Comparison of ENCODE assay signal across 18 cellular contexts in genomic region chr20:13567663-13568062, GRCh38.
DNase-seq lines count a peak whose midpoint lies in the region; ATAC-seq and TF ChIP-seq lines count a peak whose summit lies in the region.
"Had no signal": no experiment of that assay in that cellular context is flagged by ENCODE, and none has a peak within 500 bp of the region (broad histone marks: within the 10 kb centered on the region; RNA-seq: fewer than 3 reads in every experiment).

No MANE protein-coding gene starts in this region.

- H3K27me3 Mint-ChIP-seq in endothelial cell (ENCODE audit: unreplicated experiment) = no peaks in the 10 kb centered on the region
- H3K27me3 Mint-ChIP-seq: B cell; CD8-positive, alpha-beta memory T cell had no signal

- H3K9me3 ChIP-seq in left ventricle myocardium inferior (replicated peaks) (peaks cover 4% of the 10 kb centered on the region), upper lobe of right lung (no peaks in the 10 kb centered on the region)
- H3K9me3 ChIP-seq: SK-N-SH had no signal

- no peak overlapping the region for H3K4me3 ChIP-seq in left ventricle myocardium inferior
- no peak overlapping the region for H3K4me3 ChIP-seq in upper lobe of right lung

- no peak overlapping the region for H3K4me3 Mint-ChIP-seq in endothelial cell (ENCODE audit: unreplicated experiment)
- H3K4me3 Mint-ChIP-seq: B cell; CD8-positive, alpha-beta memory T cell had no signal

- no peak for TF ChIP-seq CTCF in left ventricle myocardium inferior (IDR thresholded peaks at IDR 0.05; ENCODE audit: borderline replicate concordance)
- no peak for TF ChIP-seq CTCF in endothelial cell (IDR thresholded peaks at IDR 0.05; ENCODE audit: unreplicated experiment)
- no peak for TF ChIP-seq CTCF in upper lobe of right lung (IDR thresholded peaks at IDR 0.05)

- H3K4me1 Mint-ChIP-seq in endothelial cell (ENCODE audit: unreplicated experiment) = peaks cover 3% of the 10 kb centered on the region
- H3K4me1 Mint-ChIP-seq: B cell; CD8-positive, alpha-beta memory T cell had no signal

- ATAC-seq in left ventricle myocardium superior (peak; percentile 62), GM21360 (IDR thresholded peaks at IDR 0.05; ENCODE audit: unreplicated experiment) (no peak), upper lobe of right lung (no peak)
- no peak for ATAC-seq in activated naive CD4-positive, alpha-beta T cell treated with anti-CD3 and anti-CD28 coated beads, Interleukin-2, amount 50 U/mL, for 72 hours
- ATAC-seq: PC-3 had no signal

- peak overlapping the region; percentile 11 for H3K27ac Mint-ChIP-seq in endothelial cell (ENCODE audit: unreplicated experiment)
- H3K27ac Mint-ChIP-seq in activated naive CD4-positive, alpha-beta T cell treated with anti-CD3 and anti-CD28 coated beads, Interleukin-2, amount 50 U/mL, for 72 hours = no peak overlapping the region
- H3K27ac Mint-ChIP-seq: B cell had no signal

- intact Hi-C loops in left ventricle myocardium superior (cut with micrococcal nuclease) (no loop called here), left ventricle myocardium inferior (cut with micrococcal nuclease) (no loop called here), upper lobe of right lung (cut with DNase I) (no loop called here)

- no peak overlapping the region for H3K27ac ChIP-seq in left ventricle myocardium inferior (replicated peaks)
- H3K27ac ChIP-seq in upper lobe of right lung = no peak overlapping the region

- H3K36me3 ChIP-seq in left ventricle myocardium inferior = peaks cover 9% of the 10 kb centered on the region
- peaks cover 4% of the 10 kb centered on the region for H3K36me3 ChIP-seq in upper lobe of right lung

- H3K27me3 ChIP-seq in left ventricle myocardium inferior (ENCODE audit: low read depth) (no peaks in the 10 kb centered on the region), upper lobe of right lung (no peaks in the 10 kb centered on the region)

- no peak for DNase-seq in left ventricle myocardium superior
- DNase-seq in left ventricle myocardium inferior = no peak
- peak; percentile 59 for DNase-seq in NCI-H69 (lab: John Stamatoyannopoulos, UW)
- peak; percentile 11 for DNase-seq in endothelial cell (ENCODE audit: low spot score)
- DNase-seq in NCI-H2227 (lab: John Stamatoyannopoulos, UW; ENCODE audit: unreplicated experiment) = no peak
- DNase-seq in activated naive CD4-positive, alpha-beta T cell treated with anti-CD3 and anti-CD28 coated beads, Interleukin-2, amount 50 U/mL, for 72 hours (ENCODE audit: low spot score in 2 of 2) = no peak
- no peak for DNase-seq in upper lobe of right lung
- DNase-seq: ACHN; CD8-positive, alpha-beta memory T cell; EL; MM.1S; NCI-H1417 treated with DMSO at 0.1 percent for 48 hours; NCI-H2029; NCI-H226; PC-3; SK-N-SH had no signal

- H3K9me3 Mint-ChIP-seq in endothelial cell (ENCODE audit: unreplicated experiment) = no peaks in the 10 kb centered on the region
- H3K9me3 Mint-ChIP-seq in activated naive CD4-positive, alpha-beta T cell treated with anti-CD3 and anti-CD28 coated beads, Interleukin-2, amount 50 U/mL, for 72 hours = peaks cover 0 to 9% of the 10 kb centered on the region in 2 donors

- peaks cover 3% of the 10 kb centered on the region for H3K4me1 ChIP-seq in left ventricle myocardium inferior
- no peaks in the 10 kb centered on the region for H3K4me1 ChIP-seq in upper lobe of right lung

- no peaks in the 10 kb centered on the region for H3K36me3 Mint-ChIP-seq in endothelial cell (ENCODE audit: low read depth, unreplicated experiment)
- H3K36me3 Mint-ChIP-seq in activated naive CD4-positive, alpha-beta T cell treated with anti-CD3 and anti-CD28 coated beads, Interleukin-2, amount 50 U/mL, for 72 hours = peaks cover 18 to 29% of the 10 kb centered on the region in 2 donors

Comparison
In these comparisons a context has a peak if more than half of its experiments do, and no peak if none do; other contexts are left out.
1. DNase-seq: peak in NCI-H69 (single experiment) and endothelial cell (single experiment); none in left ventricle myocardium superior (single experiment), left ventricle myocardium inferior (single experiment), NCI-H2227 (single experiment), activated naive CD4-positive, alpha-beta T cell treated with anti-CD3 and anti-CD28 coated beads, Interleukin-2, amount 50 U/mL, for 72 hours (0 of 2) and upper lobe of right lung (single experiment).